In the genomic region with DNA sequence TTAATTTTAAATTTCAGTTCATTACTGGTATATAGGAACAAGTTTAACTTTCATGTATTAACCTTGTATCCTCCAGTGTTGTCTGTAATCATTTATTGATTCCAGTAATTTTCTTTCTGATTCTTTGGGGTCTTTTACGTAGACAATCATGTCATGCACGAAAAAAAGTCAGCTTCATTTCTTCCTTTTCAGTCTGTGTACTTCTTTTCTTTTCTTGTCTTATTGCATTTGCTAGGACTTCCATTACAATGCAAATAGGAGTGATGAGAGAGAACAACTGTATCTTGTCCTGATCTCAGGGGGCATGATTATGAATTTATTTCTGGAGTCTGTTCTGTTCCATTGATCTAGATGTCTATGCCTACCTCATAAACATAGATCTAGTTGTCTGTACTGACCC, we compare ENCODE assay signal across 29 cellular contexts.
"Had no signal": no experiment of that assay in that cellular context is flagged by ENCODE, and none has a peak within 500 bp of the region (broad histone marks: within the 10 kb centered on the region; RNA-seq: fewer than 3 reads in every experiment).

No MANE protein-coding gene starts in this region.

- H3K36me3 ChIP-seq: adrenal gland had no signal

- H3K4me3 ChIP-seq: adrenal gland, body of pancreas had no signal

- H3K27me3 ChIP-seq: adrenal gland, body of pancreas had no signal

- H3K27ac ChIP-seq: adrenal gland, body of pancreas had no signal

- H3K4me1 ChIP-seq: adrenal gland, body of pancreas had no signal

- DNase-seq: activated CD4-positive, alpha-beta memory T cell treated with anti-CD3 and anti-CD28 coated beads for 36 hours; activated CD4-positive, alpha-beta T cell treated with anti-CD3 and anti-CD28 coated beads for 36 hours; activated CD4-positive, alpha-beta T cell treated with anti-CD3 and anti-CD28 coated beads, Interleukin-2, amount 10 ng/mL, durations not matched to agents 24 days and 14 days; activated CD4-positive, CD25-positive, alpha-beta regulatory T cell; activated CD4-positive, CD25-positive, alpha-beta regulatory T cell treated with anti-CD3 and anti-CD28 coated beads, Interleukin-2, amount 50 U/mL, for 72 hours; activated CD8-positive, alpha-beta memory T cell treated with anti-CD3 and anti-CD28 coated beads, Interleukin-2, amount 10 ng/mL, durations not matched to agents 7 days and 5 days; activated CD8-positive, alpha-beta memory T cell treated with anti-CD3 and anti-CD28 coated beads, Interleukin-2, amount 50 U/mL, for 4 hours; activated CD8-positive, alpha-beta T cell treated with anti-CD3 and anti-CD28 coated beads, Interleukin-2, amount 10 ng/mL, durations not matched to agents 7 days and 5 days; activated effector memory CD4-positive, alpha-beta T cell treated with anti-CD3 and anti-CD28 coated beads, Interleukin-2, amount 50 U/mL, for 16 hours; activated naive CD4-positive, alpha-beta T cell treated with anti-CD3 and anti-CD28 coated beads for 36 hours; activated naive CD8-positive, alpha-beta T cell treated with anti-CD3 and anti-CD28 coated beads for 36 hours; activated naive CD8-positive, alpha-beta T cell treated with anti-CD3 and anti-CD28 coated beads, Interleukin-2, amount 50 U/mL, for 24 hours; activated T-cell treated with anti-CD3 and anti-CD28 coated beads, Interleukin-2, amount 50 U/mL, for 1 hour; activated T-cell treated with anti-CD3 and anti-CD28 coated beads, Interleukin-2, amount 50 U/mL, for 48 hours; adrenal gland; amygdala; aorta; body of pancreas; caudate nucleus; cortex of kidney; dermis blood vessel endothelial cell; effector CD4-positive, alpha-beta T cell; effector memory CD8-positive, alpha-beta T cell; foreskin fibroblast; head of caudate nucleus; T-helper 2 cell had no signal

- FAIRE-seq: colon, frontal cortex had no signal

- ATAC-seq: activated CD4-positive, alpha-beta T cell treated with anti-CD3 and anti-CD28 coated beads for 36 hours; activated CD8-positive, alpha-beta memory T cell treated with anti-CD3 and anti-CD28 coated beads, Interleukin-2, amount 10 ng/mL, durations not matched to agents 7 days and 5 days; activated CD8-positive, alpha-beta T cell treated with anti-CD3 and anti-CD28 coated beads, Interleukin-2, amount 10 ng/mL, durations not matched to agents 7 days and 5 days; activated naive CD8-positive, alpha-beta T cell treated with anti-CD3 and anti-CD28 coated beads, Interleukin-2, amount 50 U/mL, for 24 hours; body of pancreas; effector memory CD8-positive, alpha-beta T cell; esophagus mucosa had no signal
